ENCODE assay signal across 10 cellular contexts in the genomic region with DNA sequence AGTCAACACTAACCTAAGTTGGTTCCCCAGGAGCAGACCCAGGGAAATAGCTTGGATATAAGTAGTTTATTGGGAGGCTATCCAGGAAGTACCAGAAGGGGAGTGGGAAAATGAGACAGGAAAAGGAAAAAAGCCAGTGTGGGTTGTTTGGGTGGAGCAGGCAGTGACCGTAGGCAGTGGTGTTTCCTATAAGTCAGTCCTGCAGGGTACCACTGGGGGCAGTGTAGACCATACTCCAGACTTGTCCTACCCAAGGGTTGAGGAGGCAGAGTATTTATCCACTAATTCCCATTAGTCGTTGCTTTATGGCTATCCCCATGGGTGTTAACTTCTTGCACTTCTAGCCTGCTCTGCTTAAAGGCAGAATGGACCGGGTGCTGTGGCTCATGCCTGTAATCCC. TPM values are rescaled to one million over a fixed set of nuclear protein-coding genes. Genes with fewer than 3 reads are reported as not detected.
DNase-seq lines count a peak whose midpoint lies in the region; TF ChIP-seq lines count a peak whose summit lies in the region.
"Had no signal": no experiment of that assay in that cellular context is flagged by ENCODE, and none has a peak within 500 bp of the region (broad histone marks: within the 10 kb centered on the region; RNA-seq: fewer than 3 reads in every experiment).

No MANE protein-coding gene starts in this region.

- H3K27me3 ChIP-seq in brain microvascular endothelial cell (replicated peaks) (no peaks in the 10 kb centered on the region), thyroid gland (no peaks in the 10 kb centered on the region)
- H3K27me3 ChIP-seq in CD8-positive, alpha-beta memory T cell (ENCODE audit: insufficient read depth, low read length, poor library complexity, severe bottlenecking) = no peaks in the 10 kb centered on the region

- POLR2A ChIA-PET in CD8-positive, alpha-beta memory T cell (lab: Charles Lee) = no interaction called here

- WGBS in thyroid gland, 2 donors = 42 to 56% methylated on average over 3 of the region's 3 CpGs

- intact Hi-C loops in thyroid gland (cut with DNase I) = no loop called here

- H3K4me3 ChIP-seq in GM12864 (ENCODE audit: low read depth, low read length) = no peak overlapping the region
- H3K4me3 ChIP-seq in brain microvascular endothelial cell (ENCODE audit: low read depth, low read length) = no peak overlapping the region
- H3K4me3 ChIP-seq in thyroid gland (replicated peaks in 1 of 3) = no peak overlapping the region
- no peak overlapping the region for H3K4me3 ChIP-seq in CD8-positive, alpha-beta memory T cell (ENCODE audit: low read length)

- H3K27ac Mint-ChIP-seq in mesothelial cell of epicardium = no peak overlapping the region
- no peak overlapping the region for H3K27ac Mint-ChIP-seq in CD8-positive, alpha-beta memory T cell
- H3K27ac Mint-ChIP-seq: dendritic cell treated with granulocyte-macrophage colony-stimulating factor and Interleukin-4, amounts not matched to agents 40 ng/mL and 50 ng/mL, for 4 days had no signal

- CTCF ChIA-PET in CD8-positive, alpha-beta memory T cell (lab: Charles Lee) = no interaction called here

- TF ChIP-seq CTCF in GM12864 (IDR thresholded peaks at IDR 0.05; ENCODE audit: low read depth, low read length, missing control alignments) = peak; percentile 80
- TF ChIP-seq CTCF in brain microvascular endothelial cell (IDR thresholded peaks at IDR 0.05; ENCODE audit: low read depth, low read length, missing control alignments) = peak; percentile 3
- TF ChIP-seq CTCF in mesothelial cell of epicardium (IDR thresholded peaks at IDR 0.05; ENCODE audit: unreplicated experiment) = peak; percentile 23
- TF ChIP-seq CTCF in thyroid gland (IDR thresholded peaks at IDR 0.05) = peak in 2 of 6 experiments; percentile 12 to 29

- no peak overlapping the region for H3K4me3 Mint-ChIP-seq in mesothelial cell of epicardium
- H3K4me3 Mint-ChIP-seq in CD8-positive, alpha-beta memory T cell = no peak overlapping the region
- H3K4me3 Mint-ChIP-seq: dendritic cell treated with granulocyte-macrophage colony-stimulating factor and Interleukin-4, amounts not matched to agents 40 ng/mL and 50 ng/mL, for 4 days had no signal

- in situ Hi-C loops in KBM-7 (cut with MboI; ENCODE audit: low pct_unique_long_range_greater_than_20kb, low sequenced_read_pairs) (no loop called here), brain microvascular endothelial cell (cut with HindIII; ENCODE audit: low pct_ligation_motif_present, low sequenced_read_pairs) (no loop called here)

- no peaks in the 10 kb centered on the region for H3K4me1 ChIP-seq in thyroid gland
- no peaks in the 10 kb centered on the region for H3K4me1 ChIP-seq in CD8-positive, alpha-beta memory T cell (ENCODE audit: insufficient read depth, low read length)

- H3K27ac ChIP-seq in brain microvascular endothelial cell = no peak overlapping the region
- H3K27ac ChIP-seq in thyroid gland = no peak overlapping the region
- no peak overlapping the region for H3K27ac ChIP-seq in CD8-positive, alpha-beta memory T cell (ENCODE audit: low read depth, low read length)

- H3K9me3 ChIP-seq in thyroid gland = no peaks in the 10 kb centered on the region
- H3K9me3 ChIP-seq in CD8-positive, alpha-beta memory T cell (ENCODE audit: low read length) = no peaks in the 10 kb centered on the region

- no peak for TF ChIP-seq POLR2A in thyroid gland (IDR thresholded peaks at IDR 0.05)

- H3K36me3 Mint-ChIP-seq in mesothelial cell of epicardium = no peaks in the 10 kb centered on the region
- H3K36me3 Mint-ChIP-seq in CD8-positive, alpha-beta memory T cell = no peaks in the 10 kb centered on the region

- no peaks in the 10 kb centered on the region for H3K9me3 Mint-ChIP-seq in mesothelial cell of epicardium
- peaks cover 0 to 3% (median 0%) of the 10 kb centered on the region in 5 donors for H3K9me3 Mint-ChIP-seq in CD8-positive, alpha-beta memory T cell
- H3K9me3 Mint-ChIP-seq: dendritic cell treated with granulocyte-macrophage colony-stimulating factor and Interleukin-4, amounts not matched to agents 40 ng/mL and 50 ng/mL, for 4 days had no signal

- peaks cover 8% of the 10 kb centered on the region for H3K27me3 Mint-ChIP-seq in mesothelial cell of epicardium (ENCODE audit: low read depth)
- peaks cover 2 to 9% of the 10 kb centered on the region in 2 donors for H3K27me3 Mint-ChIP-seq in CD8-positive, alpha-beta memory T cell

- H3K36me3 ChIP-seq in brain microvascular endothelial cell (replicated peaks) = no peaks in the 10 kb centered on the region
- H3K36me3 ChIP-seq in thyroid gland = no peaks in the 10 kb centered on the region
- no peaks in the 10 kb centered on the region for H3K36me3 ChIP-seq in CD8-positive, alpha-beta memory T cell (ENCODE audit: insufficient read depth, low read length)

- DNase-seq in GM12864 (ENCODE audit: low read depth) (no peak), KBM-7 (peak; percentile 9), brain microvascular endothelial cell (no peak), mesothelial cell of epicardium (ENCODE audit: low spot score in 2 of 2, unreplicated experiment in 2 of 2) (no peak), NOMO-1 treated with dmso at 0.1 percent for 144 hours (lab: John Stamatoyannopoulos, UW; ENCODE audit: unreplicated experiment) (no peak), thyroid gland (no peak), NOMO-1 treated with DMSO at 0.1 percent for 48 hours (lab: John Stamatoyannopoulos, UW; ENCODE audit: unreplicated experiment) (no peak)
- DNase-seq in CD8-positive, alpha-beta memory T cell = no peak
- DNase-seq: stimulated activated CD4-positive, alpha-beta T cell treated with anti-CD3 and anti-CD28 coated beads, Interleukin-2, amount 100 ng/mL, for 48 hours had no signal

- H3K4me1 Mint-ChIP-seq in mesothelial cell of epicardium = peaks cover 3% of the 10 kb centered on the region
- H3K4me1 Mint-ChIP-seq in CD8-positive, alpha-beta memory T cell = no peaks in the 10 kb centered on the region

RNA-seq across cellular contexts. Expression of a gene that starts 6.4 kb away (rescaled TPM):
- total RNA-seq in mesothelial cell of epicardium (2.2 to 3.3 TPM (median 2.5 TPM) in 3 replicates), thyroid gland (not detected)
- not detected for total RNA-seq in CD8-positive, alpha-beta memory T cell
- not detected for polyA plus RNA-seq in CD8-positive, alpha-beta memory T cell
